ENCODE assay signal across 16 cellular contexts in the genomic region with DNA sequence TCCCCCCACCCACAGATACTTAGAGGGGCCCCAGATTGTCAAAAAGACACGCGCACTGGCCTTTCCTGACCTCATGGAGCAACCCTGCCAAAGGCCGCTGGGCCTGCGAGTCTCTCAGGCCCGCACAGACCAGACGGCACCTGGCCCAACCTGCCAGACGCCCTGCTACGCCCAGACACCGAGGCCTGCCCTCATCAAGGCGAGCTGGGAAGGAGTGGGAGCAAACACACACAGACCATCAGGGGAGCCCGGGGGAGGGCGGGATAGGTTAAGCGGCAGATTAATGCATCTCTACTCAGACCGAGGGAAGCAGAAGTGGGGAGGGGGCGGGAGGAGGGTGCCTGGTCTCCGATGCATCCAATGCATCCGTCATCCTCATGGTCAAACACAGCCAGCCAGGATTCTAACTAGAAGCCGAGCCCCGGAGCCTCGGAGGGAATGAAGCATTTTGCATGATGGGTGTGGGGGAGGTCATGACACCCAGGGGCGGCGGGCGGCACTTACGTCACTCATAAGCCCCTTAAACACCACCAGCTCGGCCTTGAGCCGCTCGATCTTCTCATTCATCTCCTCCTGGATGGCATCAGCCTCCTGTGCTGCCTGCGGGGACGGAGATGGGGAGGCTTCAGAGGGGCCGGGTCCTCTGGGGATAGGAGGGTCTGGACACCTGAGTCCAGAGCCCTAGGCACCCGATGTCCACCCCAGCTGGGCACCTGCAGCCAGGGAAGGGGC. TPM values are rescaled to one million over a fixed set of nuclear protein-coding genes. Genes with fewer than 3 reads are reported as not detected.
"Had no signal": no experiment of that assay in that cellular context is flagged by ENCODE, and none has a peak within 500 bp of the region (broad histone marks: within the 10 kb centered on the region; RNA-seq: fewer than 3 reads in every experiment).

No MANE protein-coding gene starts in this region.

- ATAC-seq: body of pancreas; gastrocnemius medialis; heart right ventricle; left cardiac atrium; lower lobe of right lung; stimulated activated naive B cell treated with anti-CD40 and anti-IgM and Interleukin-4, amounts not matched to agents 10 μg/mL and 1 μg/mL and 100 μg/mL, for 72 hours had no signal

- DNase-seq: activated CD4-positive, alpha-beta memory T cell treated with anti-CD3 and anti-CD28 coated beads, Interleukin-2, amount 10 ng/mL, durations not matched to agents 7 days and 5 days; activated CD4-positive, alpha-beta T cell treated with anti-CD3 and anti-CD28 coated beads for 4 hours; activated gamma-delta T cell treated with Interleukin-2 at 50 U/mL for 16 hours; amniotic stem cell; body of pancreas; erythroblast; gastrocnemius medialis; heart right ventricle; left cardiac atrium; lower lobe of right lung; posterior cingulate gyrus; stimulated activated naive B cell treated with anti-CD40 and anti-IgM and Interleukin-4, amounts not matched to agents 10 μg/mL and 1 μg/mL and 100 μg/mL, for 72 hours; transverse colon had no signal

- H3K27me3 ChIP-seq: body of pancreas, gastrocnemius medialis, heart right ventricle, transverse colon had no signal

- H3K36me3 ChIP-seq: gastrocnemius medialis, transverse colon had no signal

- H3K9me3 Mint-ChIP-seq: activated CD4-positive, alpha-beta memory T cell treated with anti-CD3 and anti-CD28 coated beads, Interleukin-2, amount 10 ng/mL, durations not matched to agents 7 days and 5 days; stimulated activated naive B cell treated with anti-CD40 and anti-IgM and Interleukin-4, amounts not matched to agents 10 μg/mL and 1 μg/mL and 100 μg/mL, for 72 hours had no signal

- H3K27me3 Mint-ChIP-seq: activated CD4-positive, alpha-beta memory T cell treated with anti-CD3 and anti-CD28 coated beads, Interleukin-2, amount 10 ng/mL, durations not matched to agents 7 days and 5 days; activated naive CD8-positive, alpha-beta T cell; stimulated activated naive B cell treated with anti-CD40 and anti-IgM and Interleukin-4, amounts not matched to agents 10 μg/mL and 1 μg/mL and 100 μg/mL, for 72 hours had no signal

- H3K27ac ChIP-seq: body of pancreas, gastrocnemius medialis, heart right ventricle, lower lobe of right lung, transverse colon had no signal

- H3K27ac Mint-ChIP-seq: activated CD4-positive, alpha-beta memory T cell treated with anti-CD3 and anti-CD28 coated beads, Interleukin-2, amount 10 ng/mL, durations not matched to agents 7 days and 5 days; activated naive CD8-positive, alpha-beta T cell; stimulated activated naive B cell treated with anti-CD40 and anti-IgM and Interleukin-4, amounts not matched to agents 10 μg/mL and 1 μg/mL and 100 μg/mL, for 72 hours had no signal

- H3K9me3 ChIP-seq: body of pancreas, gastrocnemius medialis, heart right ventricle, lower lobe of right lung, transverse colon had no signal

- H3K4me3 ChIP-seq: body of pancreas, gastrocnemius medialis, heart right ventricle, lower lobe of right lung, transverse colon had no signal

- H3K4me3 Mint-ChIP-seq: activated CD4-positive, alpha-beta memory T cell treated with anti-CD3 and anti-CD28 coated beads, Interleukin-2, amount 10 ng/mL, durations not matched to agents 7 days and 5 days; activated naive CD8-positive, alpha-beta T cell; stimulated activated naive B cell treated with anti-CD40 and anti-IgM and Interleukin-4, amounts not matched to agents 10 μg/mL and 1 μg/mL and 100 μg/mL, for 72 hours had no signal

RNA-seq across cellular contexts. Expression of gene TAS1R2, which starts 59.9 kb away (rescaled TPM):
- total RNA-seq: activated CD4-positive, alpha-beta memory T cell treated with anti-CD3 and anti-CD28 coated beads, Interleukin-2, amount 10 ng/mL, durations not matched to agents 7 days and 5 days; body of pancreas; dermis microvascular lymphatic vessel endothelial cell; gastrocnemius medialis; heart right ventricle; left cardiac atrium; lower lobe of right lung; T-helper 1 cell treated with Interleukin-12 subunit alpha and Interleukin-12 subunit beta and Interleukin-4 antibody, amounts not matched to agents 30 ng/mL and 1 ng/mL, for 36 hours; transverse colon had no signal
- polyA plus RNA-seq: heart right ventricle had no signal
